7 cellular contexts compared by ENCODE assay signal in genomic region chr18:13137939-13138821, GRCh38.
DNase-seq lines count a peak whose midpoint lies in the region; ATAC-seq, FAIRE-seq and TF ChIP-seq lines count a peak whose summit lies in the region.

No MANE protein-coding gene starts in this region.

- H3K36me3 ChIP-seq in K562 (ENCODE audit: control insufficient read depth, insufficient read depth, low read length) = no peaks in the 10 kb centered on the region
- H3K36me3 ChIP-seq in liver (ENCODE audit: control insufficient read depth in 4 of 4, insufficient read depth in 3 of 4, low read depth in 1 of 4, low read length in 3 of 4) = no peaks in the 10 kb centered on the region

- H4K20me1 ChIP-seq in K562 (replicated peaks; ENCODE audit: control insufficient read depth, insufficient read depth, low read length) = no peaks in the 10 kb centered on the region

- H3K9ac ChIP-seq in K562 (ENCODE audit: insufficient read depth in 1 of 2, low read depth in 2 of 2, low read length in 2 of 2) (no peak overlapping the region; a peak in 1 of 4 replicates), liver (ENCODE audit: low read depth in 1 of 2, low read length in 2 of 2) (peak overlapping the region; percentile 96 to 97)

- H3K4me2 ChIP-seq in K562 (ENCODE audit: insufficient read depth, low read length) = 0 out of 2 replicates have a peak overlapping the region, but pooled peaks have one; percentile 6

- no peak for TF ChIP-seq RAD21 in K562 (CRISPR knock-in tag; conservative IDR thresholded peaks at IDR 0.05 in 1 of 2, IDR thresholded peaks at IDR 0.05 in 1 of 2)
- TF ChIP-seq RAD21 in liver (IDR thresholded peaks at IDR 0.05) = peak; percentile 35 to 44

- no peak overlapping the region for H3K4me3 ChIP-seq in K562
- H3K4me3 ChIP-seq in liver (ENCODE audit: low read depth in 1 of 3, low read length in 3 of 3) = peak overlapping the region; percentile 71 to 82 (median 79)

- DNase-seq in SW480 (ENCODE audit: low spot score) = peak; percentile 94
- peak in 2 of 4 experiments; percentile 12 to 36 for DNase-seq in K562 (ENCODE audit: extremely low read depth in 1 of 4, low spot score in 3 of 4)
- peak; percentile 23 to 30 for DNase-seq in stimulated activated CD8-positive, alpha-beta memory T cell treated with anti-CD3 and anti-CD28 coated beads, Interleukin-7, amount 100 ng/mL, for 1 hour (ENCODE audit: low read depth in 2 of 2)
- no peak for DNase-seq in SK-N-DZ (ENCODE audit: low spot score)

- POLR2A ChIA-PET in K562 (lab: Yijun Ruan, JAX) = no interaction called here

- no peak for TF ChIP-seq POLR2A in K562 (conservative IDR thresholded peaks at IDR 0.05)

- CTCF ChIA-PET in K562 (lab: Yijun Ruan, JAX; ENCODE audit: low intra/inter-chr PET ratio) = no interaction called here

- 47% methylated on average over 26 of the region's 27 CpGs for WGBS in K562 (ENCODE audit: insufficient coverage, low coverage, missing lambda C conversion rate)
- WGBS in liver = 45% methylated on average over 27 of the region's 27 CpGs

- H3K27me3 ChIP-seq in K562 (ENCODE audit: control insufficient read depth in 2 of 2, insufficient read depth in 2 of 2, low read length in 2 of 2) (no peaks in the 10 kb centered on the region), liver (ENCODE audit: control insufficient read depth in 4 of 4, insufficient read depth in 4 of 4, low read length in 3 of 4) (no peaks in the 10 kb centered on the region)

- peak; percentile 70 for FAIRE-seq in K562 (lab: Jason Lieb, UNC)

- H2AFZ ChIP-seq in K562 (ENCODE audit: low read depth, low read length) = peak overlapping the region; percentile 42; the same call in 1 of the 2 replicates

- BruUV-seq in K562 (replicated peaks; lab: Mats Ljungman, UMichigan) = no TSS peak

- TF ChIP-seq CTCF in K562 (IDR thresholded peaks at IDR 0.05 in 2 of 3, conservative IDR thresholded peaks at IDR 0.05 in 1 of 3; ENCODE audit: insufficient read depth in 2 of 3, low read depth in 1 of 3, low read length in 3 of 3) = no peak
- TF ChIP-seq CTCF in liver (IDR thresholded peaks at IDR 0.05; ENCODE audit: low read depth, low read length, missing input control) = no peak

- no peaks in the 10 kb centered on the region for H3K79me2 ChIP-seq in K562 (ENCODE audit: control insufficient read depth, insufficient read depth, low read length)

- H3K27ac ChIP-seq in K562 (ENCODE audit: extremely low read depth, low read depth, low read length) (no peak overlapping the region), liver (ENCODE audit: low read depth in 1 of 2, low read length in 2 of 2) (peak overlapping the region; percentile 97 to 99)

- intact Hi-C loops in K562 (cut with micrococcal nuclease) = no loop called here

- H3K4me1 ChIP-seq in K562 (replicated peaks in 1 of 2; ENCODE audit: control insufficient read depth in 2 of 2, insufficient read depth in 2 of 2, low read length in 2 of 2) = peaks cover 0 to 15% of the 10 kb centered on the region in 2 experiments; a peak in 1 of 5 replicates
- H3K4me1 ChIP-seq in liver (ENCODE audit: control insufficient read depth in 4 of 4, insufficient read depth in 4 of 4, low read length in 3 of 4) = peaks cover 3 to 24% (median 11%) of the 10 kb centered on the region in 4 donors

- TF ChIP-seq EP300 in K562 (IDR thresholded peaks at IDR 0.05; ENCODE audit: low read length) = no peak

- H3K9me3 ChIP-seq in K562 (replicated peaks; ENCODE audit: control insufficient read depth, insufficient read depth, low read depth, low read length) (no peaks in the 10 kb centered on the region), liver (ENCODE audit: control insufficient read depth in 4 of 4, low read length in 3 of 4) (no peaks in the 10 kb centered on the region)

- peak; percentile 84 for ATAC-seq in GM18907 (IDR thresholded peaks at IDR 0.05; ENCODE audit: unreplicated experiment)
- peak; percentile 79 for ATAC-seq in HG03342 (IDR thresholded peaks at IDR 0.05; ENCODE audit: unreplicated experiment)
- ATAC-seq in K562 = peak; percentile 71

- no peaks in the 10 kb centered on the region for H3K9me1 ChIP-seq in K562 (ENCODE audit: control insufficient read depth, insufficient read depth, low read length)

- in situ Hi-C loops in K562 (cut with MboI) = no loop called here

TF ChIP-seq in K562, 482 proteins besides CTCF, POLR2A, EP300 and RAD21:
- TF ChIP-seq NFYB (IDR thresholded peaks at IDR 0.05; ENCODE audit: extremely low read depth, insufficient read length) (peak; percentile 13), NRF1 (conservative IDR thresholded peaks at IDR 0.05 in 1 of 2, IDR thresholded peaks at IDR 0.05 in 1 of 2) (peak; percentile 68 to 72), CHCHD3 (CRISPR knock-in tag; IDR thresholded peaks at IDR 0.05) (no peak)
- TF ChIP-seq, protein P1, sequence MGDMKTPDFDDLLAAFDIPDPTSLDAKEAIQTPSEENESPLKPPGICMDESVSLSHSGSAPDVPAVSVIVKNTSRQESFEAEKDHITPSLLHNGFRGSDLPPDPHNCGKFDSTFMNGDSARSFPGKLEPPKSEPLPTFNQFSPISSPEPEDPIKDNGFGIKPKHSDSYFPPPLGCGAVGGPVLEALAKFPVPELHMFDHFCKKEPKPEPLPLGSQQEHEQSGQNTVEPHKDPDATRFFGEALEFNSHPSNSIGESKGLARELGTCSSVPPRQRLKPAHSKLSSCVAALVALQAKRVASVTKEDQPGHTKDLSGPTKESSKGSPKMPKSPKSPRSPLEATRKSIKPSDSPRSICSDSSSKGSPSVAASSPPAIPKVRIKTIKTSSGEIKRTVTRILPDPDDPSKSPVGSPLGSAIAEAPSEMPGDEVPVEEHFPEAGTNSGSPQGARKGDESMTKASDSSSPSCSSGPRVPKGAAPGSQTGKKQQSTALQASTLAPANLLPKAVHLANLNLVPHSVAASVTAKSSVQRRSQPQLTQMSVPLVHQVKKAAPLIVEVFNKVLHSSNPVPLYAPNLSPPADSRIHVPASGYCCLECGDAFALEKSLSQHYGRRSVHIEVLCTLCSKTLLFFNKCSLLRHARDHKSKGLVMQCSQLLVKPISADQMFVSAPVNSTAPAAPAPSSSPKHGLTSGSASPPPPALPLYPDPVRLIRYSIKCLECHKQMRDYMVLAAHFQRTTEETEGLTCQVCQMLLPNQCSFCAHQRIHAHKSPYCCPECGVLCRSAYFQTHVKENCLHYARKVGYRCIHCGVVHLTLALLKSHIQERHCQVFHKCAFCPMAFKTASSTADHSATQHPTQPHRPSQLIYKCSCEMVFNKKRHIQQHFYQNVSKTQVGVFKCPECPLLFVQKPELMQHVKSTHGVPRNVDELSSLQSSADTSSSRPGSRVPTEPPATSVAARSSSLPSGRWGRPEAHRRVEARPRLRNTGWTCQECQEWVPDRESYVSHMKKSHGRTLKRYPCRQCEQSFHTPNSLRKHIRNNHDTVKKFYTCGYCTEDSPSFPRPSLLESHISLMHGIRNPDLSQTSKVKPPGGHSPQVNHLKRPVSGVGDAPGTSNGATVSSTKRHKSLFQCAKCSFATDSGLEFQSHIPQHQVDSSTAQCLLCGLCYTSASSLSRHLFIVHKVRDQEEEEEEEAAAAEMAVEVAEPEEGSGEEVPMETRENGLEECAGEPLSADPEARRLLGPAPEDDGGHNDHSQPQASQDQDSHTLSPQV (IDR thresholded peaks at IDR 0.05) = no peak

TF ChIP-seq in liver, 16 proteins besides CTCF, POLR2A, EP300 and RAD21 (continues in another document):
- TF ChIP-seq FOXA1 (IDR thresholded peaks at IDR 0.05) = peak; percentile 86
- TF ChIP-seq FOXA2 (IDR thresholded peaks at IDR 0.05) = peak; percentile 84
- TF ChIP-seq ZBTB33 (IDR thresholded peaks at IDR 0.05) = peak; percentile 58
- peak; percentile 59 for TF ChIP-seq HNF4G (IDR thresholded peaks at IDR 0.05)
- TF ChIP-seq GABPA (IDR thresholded peaks at IDR 0.05 in 1 of 2, conservative IDR thresholded peaks at IDR 0.05 in 1 of 2) = peak in 1 of 2 donors; percentile 57
- peak; percentile 93 for TF ChIP-seq REST (IDR thresholded peaks at IDR 0.05)
- peak; percentile 66 to 67 for TF ChIP-seq RXRA (IDR thresholded peaks at IDR 0.05)
- peak; percentile 89 for TF ChIP-seq NR2F2 (IDR thresholded peaks at IDR 0.05)

Comparison
In these comparisons a context has a peak if more than half of its experiments do, and no peak if none do; other contexts are left out.
1. H3K9ac ChIP-seq: peak in liver (2 of 2); none in K562 (0 of 2).
2. Peak in every context shown above with its lines, with median percentiles within 50 percentile points of each other: ATAC-seq.